In genomic region chr15:70495988-70496387, GRCh38 we compare ENCODE assay signal across 13 cellular contexts.
"Had no signal": no experiment of that assay in that cellular context is flagged by ENCODE, and none has a peak within 500 bp of the region (broad histone marks: within the 10 kb centered on the region; RNA-seq: fewer than 3 reads in every experiment).

No MANE protein-coding gene starts in this region.

- H3K9me3 ChIP-seq: prostate gland, sigmoid colon had no signal

- H3K27me3 ChIP-seq: sigmoid colon had no signal

- H3K27ac ChIP-seq: prostate gland, sigmoid colon had no signal

- H3K36me3 ChIP-seq: prostate gland, sigmoid colon had no signal

- ATAC-seq: activated naive CD4-positive, alpha-beta T cell treated with anti-CD3 and anti-CD28 coated beads, Interleukin-2, amount 50 U/mL, for 72 hours; activated T-cell treated with anti-CD3 and anti-CD28 coated beads, Interleukin-2, amount 50 U/mL, for 4 hours; left colon; naive thymus-derived CD8-positive, alpha-beta T cell had no signal

- H3K4me3 ChIP-seq: lung, prostate gland, sigmoid colon had no signal

- DNase-seq: activated CD4-positive, alpha-beta memory T cell treated with anti-CD3 and anti-CD28 coated beads for 36 hours; activated effector memory CD4-positive, alpha-beta T cell treated with anti-CD3 and anti-CD28 coated beads, Interleukin-2, amount 50 U/mL, for 16 hours; activated T-cell treated with anti-CD3 and anti-CD28 coated beads, Interleukin-2, amount 50 U/mL, for 4 hours; amniotic stem cell; glutamatergic neuron; immature natural killer cell; left colon; naive thymus-derived CD8-positive, alpha-beta T cell; sigmoid colon; stimulated activated CD4-positive, alpha-beta T cell treated with anti-CD3 and anti-CD28 coated beads, Interleukin-4, amount 100 ng/mL, for 1 hour had no signal

- H3K4me1 ChIP-seq: prostate gland had no signal
